15 cellular contexts compared by ENCODE assay signal in genomic region chr20:32444474-32445220, GRCh38.
DNase-seq lines count a peak whose midpoint lies in the region; ATAC-seq and TF ChIP-seq lines count a peak whose summit lies in the region.
"Had no signal": no experiment of that assay in that cellular context is flagged by ENCODE, and none has a peak within 500 bp of the region (broad histone marks: within the 10 kb centered on the region; RNA-seq: fewer than 3 reads in every experiment).

No MANE protein-coding gene starts in this region.

- no peaks in the 10 kb centered on the region for H3K27me3 Mint-ChIP-seq in MCF 10A (ENCODE audit: insufficient read depth, unreplicated experiment)
- no peaks in the 10 kb centered on the region for H3K27me3 Mint-ChIP-seq in activated naive CD8-positive, alpha-beta T cell treated with anti-CD3 and anti-CD28 coated beads for 36 hours
- no peaks in the 10 kb centered on the region for H3K27me3 Mint-ChIP-seq in naive thymus-derived CD8-positive, alpha-beta T cell

- dilution Hi-C loops in mammary epithelial cell (cut with HindIII; ENCODE audit: low sequenced_read_pairs), result no loop called here

- H2AFZ ChIP-seq in mammary epithelial cell (ENCODE audit: low read depth, low read length), result no peak overlapping the region
- H2AFZ ChIP-seq: GM23248 had no signal

- H3K36me3 Mint-ChIP-seq in MCF 10A (ENCODE audit: insufficient read depth, unreplicated experiment), result peaks cover 47% of the 10 kb centered on the region
- peaks cover 17% of the 10 kb centered on the region for H3K36me3 Mint-ChIP-seq in activated naive CD8-positive, alpha-beta T cell treated with anti-CD3 and anti-CD28 coated beads for 36 hours
- peaks cover 0 to 66% (median 0%) of the 10 kb centered on the region in 3 donors for H3K36me3 Mint-ChIP-seq in naive thymus-derived CD8-positive, alpha-beta T cell

- no peaks in the 10 kb centered on the region for H4K20me1 ChIP-seq in mammary epithelial cell (ENCODE audit: insufficient read depth, low read length)

- BruUV-seq in mammary epithelial cell (replicated peaks; lab: Mats Ljungman, UMichigan) (TSS peak; percentile 22), MCF 10A (replicated peaks; lab: Mats Ljungman, UMichigan) (no TSS peak)

- H3K27ac ChIP-seq in mammary epithelial cell (ENCODE audit: insufficient read depth, low read depth, low read length), result no peak overlapping the region
- H3K27ac ChIP-seq: GM23248 had no signal

- ATAC-seq in naive thymus-derived CD8-positive, alpha-beta T cell, result no peak
- no peak for ATAC-seq in HG03045 (IDR thresholded peaks at IDR 0.05; ENCODE audit: unreplicated experiment)

- H3K4me3 Mint-ChIP-seq in MCF 10A (ENCODE audit: unreplicated experiment), result no peak overlapping the region
- H3K4me3 Mint-ChIP-seq in activated naive CD8-positive, alpha-beta T cell treated with anti-CD3 and anti-CD28 coated beads for 36 hours, result no peak overlapping the region
- no peak overlapping the region for H3K4me3 Mint-ChIP-seq in naive thymus-derived CD8-positive, alpha-beta T cell

- no peak overlapping the region for H3K4me2 ChIP-seq in mammary epithelial cell (ENCODE audit: insufficient read depth, low read depth, low read length)

- H3K4me3 ChIP-seq in mammary epithelial cell (replicated peaks in 1 of 3; ENCODE audit: insufficient read depth in 1 of 3, low read depth in 2 of 3, low read length in 3 of 3), result no peak overlapping the region
- H3K4me3 ChIP-seq: GM23248 had no signal

- in situ Hi-C loops in mammary epithelial cell (cut with MboI; ENCODE audit: low sequenced_read_pairs in 2 of 2), result no loop called here

- DNase-seq in mammary epithelial cell, result no peak
- no peak for DNase-seq in MCF 10A (ENCODE audit: unreplicated experiment)
- no peak for DNase-seq in activated naive CD8-positive, alpha-beta T cell treated with anti-CD3 and anti-CD28 coated beads for 36 hours
- DNase-seq in naive thymus-derived CD8-positive, alpha-beta T cell, result no peak
- DNase-seq in ureter (ENCODE audit: low spot score), result peak; percentile 20
- DNase-seq in kidney glomerular epithelial cell (lab: John Stamatoyannopoulos, UW), result no peak
- DNase-seq in SKM-1 (lab: John Stamatoyannopoulos, UW; ENCODE audit: unreplicated experiment), result no peak
- DNase-seq: aorta; GM23248; left colon; NCI-H526; occipital lobe; stimulated activated CD4-positive, alpha-beta T cell treated with anti-CD3 and anti-CD28 coated beads, Interleukin-12 subunit alpha, Interleukin-12 subunit beta, amount 100 ng/mL, for 4 hours; T1000 had no signal

- peaks cover 5% of the 10 kb centered on the region for H3K4me1 Mint-ChIP-seq in MCF 10A (ENCODE audit: insufficient read depth, unreplicated experiment)
- peaks cover 32% of the 10 kb centered on the region for H3K4me1 Mint-ChIP-seq in activated naive CD8-positive, alpha-beta T cell treated with anti-CD3 and anti-CD28 coated beads for 36 hours
- peaks cover 37 to 54% (median 49%) of the 10 kb centered on the region in 4 donors for H3K4me1 Mint-ChIP-seq in naive thymus-derived CD8-positive, alpha-beta T cell

- no peaks in the 10 kb centered on the region for H3K27me3 ChIP-seq in mammary epithelial cell (ENCODE audit: insufficient read depth, low read length)

- peaks cover 5% of the 10 kb centered on the region for H3K4me1 ChIP-seq in mammary epithelial cell (ENCODE audit: insufficient read depth, low read length)

- 86% methylated on average over 7 of the region's 7 CpGs for WGBS in mammary epithelial cell (ENCODE audit: low coverage, missing lambda C conversion rate)

- no peak overlapping the region for H3K9ac ChIP-seq in mammary epithelial cell (ENCODE audit: insufficient read depth, low read length)
- H3K9ac ChIP-seq: GM23248 had no signal

- intact Hi-C loops in mammary epithelial cell (cut with micrococcal nuclease) (no loop called here), MCF 10A (cut with micrococcal nuclease) (no loop called here)

- H3K9me3 Mint-ChIP-seq in MCF 10A (ENCODE audit: unreplicated experiment), result no peaks in the 10 kb centered on the region
- no peaks in the 10 kb centered on the region for H3K9me3 Mint-ChIP-seq in activated naive CD8-positive, alpha-beta T cell treated with anti-CD3 and anti-CD28 coated beads for 36 hours
- no peaks in the 10 kb centered on the region for H3K9me3 Mint-ChIP-seq in naive thymus-derived CD8-positive, alpha-beta T cell

- POLR2A ChIA-PET in MCF 10A (lab: Yijun Ruan, JAX), result interaction anchor here (1.2 kb wide), 1 partner anchor 14 kb away, joined by 3 read pairs; no protein-coding TSS in a partner anchor
- POLR2A ChIA-PET in naive thymus-derived CD8-positive, alpha-beta T cell (lab: Charles Lee), result interaction anchor here (0.6 to 0.9 kb wide), 3 partner anchors 21 to 55 kb away, joined by 3 to 5 read pairs (median 4); no protein-coding TSS in a partner anchor

- no peak overlapping the region for H3K27ac Mint-ChIP-seq in MCF 10A (ENCODE audit: low read depth, unreplicated experiment)
- H3K27ac Mint-ChIP-seq in activated naive CD8-positive, alpha-beta T cell treated with anti-CD3 and anti-CD28 coated beads for 36 hours, result peak overlapping the region; percentile 52
- H3K27ac Mint-ChIP-seq in naive thymus-derived CD8-positive, alpha-beta T cell, result peak overlapping the region; percentile 81 to 93 (median 88)

- H3K79me2 ChIP-seq in mammary epithelial cell (ENCODE audit: insufficient read depth, low read length), result no peaks in the 10 kb centered on the region

- no peaks in the 10 kb centered on the region for H3K36me3 ChIP-seq in mammary epithelial cell (ENCODE audit: insufficient read depth, low read length)

- CTCF ChIA-PET in mammary epithelial cell (lab: Charles Lee; ENCODE audit: low non-redundant PET) (no interaction called here), MCF 10A (lab: Yijun Ruan, JAX) (interaction anchor here (0.6 kb wide), 3 partner anchors 156 to 368 kb away, joined by 3 to 7 read pairs (median 3); no protein-coding TSS in a partner anchor)

- no peaks in the 10 kb centered on the region for H3K9me3 ChIP-seq in mammary epithelial cell (replicated peaks; ENCODE audit: insufficient read depth, low read length)

- TF ChIP-seq CTCF in mammary epithelial cell (conservative IDR thresholded peaks at IDR 0.05 in 1 of 2, IDR thresholded peaks at IDR 0.05 in 1 of 2; ENCODE audit: extremely low read depth in 1 of 2, insufficient read depth in 1 of 2, low read depth in 1 of 2, low read length in 2 of 2) (no peak), MCF 10A (IDR thresholded peaks at IDR 0.05; ENCODE audit: unreplicated experiment) (no peak)
